ENCODE assay signal across 15 cellular contexts in the genomic region with DNA sequence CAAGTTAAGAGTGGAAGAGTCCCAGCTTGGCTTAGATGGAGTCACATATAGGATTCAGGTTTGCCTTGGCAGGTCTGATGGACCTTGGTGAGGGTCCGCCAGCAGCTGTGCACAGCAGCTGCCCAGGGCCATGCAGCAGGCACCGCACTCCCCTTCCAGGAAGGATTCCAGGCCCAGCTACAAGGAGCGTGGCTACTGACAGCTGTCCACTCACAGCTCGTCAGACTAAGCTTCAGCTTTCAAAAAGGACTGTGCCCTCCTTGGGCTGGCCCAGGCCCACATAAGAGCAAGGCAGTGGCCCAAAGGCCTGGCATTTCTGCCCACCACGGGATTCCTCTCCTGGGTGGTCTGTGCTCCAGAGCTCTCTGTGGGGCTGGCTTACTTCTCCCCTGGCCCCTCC.
DNase-seq lines count a peak whose midpoint lies in the region; ATAC-seq, FAIRE-seq and TF ChIP-seq lines count a peak whose summit lies in the region.
"Had no signal": no experiment of that assay in that cellular context is flagged by ENCODE, and none has a peak within 500 bp of the region (broad histone marks: within the 10 kb centered on the region; RNA-seq: fewer than 3 reads in every experiment).

No MANE protein-coding gene starts in this region.

- TF ChIP-seq EP300 in HepG2 (IDR thresholded peaks at IDR 0.05; ENCODE audit: low read depth in 2 of 2, low read length in 2 of 2): no peak
- no peak for TF ChIP-seq EP300 in HepG2 (CRISPR knock-in tag; IDR thresholded peaks at IDR 0.05; ENCODE audit: borderline replicate concordance)

- H2AK5ac ChIP-seq in trophoblast cell (ENCODE audit: low read length): peak overlapping the region; percentile 85

- peak overlapping the region; percentile 37 for H2BK120ac ChIP-seq in trophoblast cell (ENCODE audit: insufficient read depth, low read length, poor library complexity)

- no peaks in the 10 kb centered on the region for H3K79me2 ChIP-seq in HepG2 (ENCODE audit: insufficient read depth, low read length)
- H3K79me2 ChIP-seq in trophoblast cell (ENCODE audit: control insufficient read depth, insufficient read depth, low read length, poor library complexity): no peaks in the 10 kb centered on the region

- peak overlapping the region; percentile 12 for H2BK5ac ChIP-seq in trophoblast cell (ENCODE audit: low read depth, low read length, poor library complexity)

- H2AFZ ChIP-seq in HepG2 (ENCODE audit: low read length) (no peak overlapping the region), trophoblast cell (ENCODE audit: insufficient read depth, low read length, poor library complexity) (no peak overlapping the region)

- no TSS peak for BruUV-seq in HepG2 (replicated peaks; lab: Mats Ljungman, UMichigan)

- H4K12ac ChIP-seq in trophoblast cell (ENCODE audit: low read depth, low read length): no peak overlapping the region

- H4K8ac ChIP-seq in trophoblast cell (ENCODE audit: low read depth, low read length): no peak overlapping the region

- H3K36me3 ChIP-seq in liver (ENCODE audit: control insufficient read depth in 4 of 4, insufficient read depth in 3 of 4, low read depth in 1 of 4, low read length in 3 of 4) (no peaks in the 10 kb centered on the region), HepG2 (replicated peaks in 1 of 2; ENCODE audit: control insufficient read depth in 1 of 2, insufficient read depth in 2 of 2, low read length in 2 of 2) (no peaks in the 10 kb centered on the region), endocrine pancreas (ENCODE audit: control insufficient read depth, insufficient read depth, low read length) (no peaks in the 10 kb centered on the region), trophoblast cell (ENCODE audit: control insufficient read depth in 1 of 2, insufficient read depth in 2 of 2, low read length in 2 of 2) (peaks cover 0 to 2% of the 10 kb centered on the region in 2 experiments)
- H3K36me3 ChIP-seq: pancreas, SJSA1 had no signal

- no peak for TF ChIP-seq RAD21 in liver (IDR thresholded peaks at IDR 0.05)
- no peak for TF ChIP-seq RAD21 in HepG2 (CRISPR knock-in tag; IDR thresholded peaks at IDR 0.05)

- H3K4me2 ChIP-seq in HepG2 (ENCODE audit: low read depth, low read length) (no peak overlapping the region), trophoblast cell (ENCODE audit: low read length) (no peak overlapping the region)

- in situ Hi-C loops in HepG2 (cut with HindIII; ENCODE audit: extremely low pct_ligation_motif_present, low pct_unique_long_range_greater_than_20kb): no loop called here
- in situ Hi-C loops in GM13976 (cut with MboI; ENCODE audit: low sequenced_read_pairs, unreplicated experiment): no loop called here

- 72% methylated on average over 5 of the region's 5 CpGs for WGBS in liver
- WGBS in HepG2 (ENCODE audit: low lambda C conversion rate): 100% methylated on average over 2 of the region's 5 CpGs
- WGBS in trophoblast cell (ENCODE audit: extremely low coverage, insufficient coverage, insufficient read length): no CpG with 5 or more reads among the region's 5 CpGs

- peak overlapping the region; percentile 43 for H3K14ac ChIP-seq in trophoblast cell (ENCODE audit: low read length)

- H3K27me3 ChIP-seq in liver (ENCODE audit: control insufficient read depth in 4 of 4, insufficient read depth in 4 of 4, low read length in 3 of 4) (no peaks in the 10 kb centered on the region), HepG2 (ENCODE audit: control insufficient read depth in 1 of 2, insufficient read depth in 2 of 2, low read length in 2 of 2) (no peaks in the 10 kb centered on the region; a peak in 1 of 5 replicates), endocrine pancreas (ENCODE audit: control insufficient read depth, insufficient read depth, low read length) (no peaks in the 10 kb centered on the region), trophoblast cell (ENCODE audit: insufficient read depth, low read length) (no peaks in the 10 kb centered on the region)
- H3K27me3 ChIP-seq: pancreas, SJSA1 had no signal

- TF ChIP-seq CTCF in liver (IDR thresholded peaks at IDR 0.05; ENCODE audit: low read depth, low read length, missing input control) (no peak), HepG2 (CRISPR knock-in tag; IDR thresholded peaks at IDR 0.05) (no peak), GM13976 (IDR thresholded peaks at IDR 0.05; ENCODE audit: borderline replicate concordance, control extremely low read depth, extremely low read depth, insufficient read depth, missing control alignments) (no peak)

- H3K79me1 ChIP-seq in trophoblast cell (ENCODE audit: low read length): peaks cover 21% of the 10 kb centered on the region

- intact Hi-C loops in HepG2 (cut with micrococcal nuclease; ENCODE audit: unreplicated experiment): loop anchor here (2.0 to 10.0 kb wide), 4 partner anchors 131 to 669 kb away; partner anchors contain the start of gene USPL1

- no peak for FAIRE-seq in HepG2 (lab: Jason Lieb, UNC)
- FAIRE-seq: pancreas had no signal

- peak overlapping the region; percentile 87 for H4K91ac ChIP-seq in trophoblast cell (ENCODE audit: low read depth, low read length)

- peak overlapping the region; percentile 14 for H3K18ac ChIP-seq in trophoblast cell (ENCODE audit: low read length)

- H2BK12ac ChIP-seq in trophoblast cell (ENCODE audit: low read length): peak overlapping the region; percentile 62

- POLR2A ChIA-PET in HepG2 (lab: Yijun Ruan, JAX): no interaction called here

- H3K27ac ChIP-seq in liver (ENCODE audit: low read depth in 1 of 2, low read length in 2 of 2) (peak overlapping the region; percentile 62 to 76), HepG2 (ENCODE audit: extremely low read length, insufficient read depth, low read length) (no peak overlapping the region), trophoblast cell (ENCODE audit: low read depth, low read length) (no peak overlapping the region)
- H3K27ac ChIP-seq: HL-60, SJSA1 had no signal

- no peak for DNase-seq in HepG2 (ENCODE audit: low spot score)
- DNase-seq in trophoblast cell: no peak
- no peak for DNase-seq in GM13976 (ENCODE audit: low spot score)
- no peak for DNase-seq in GDM1 (lab: John Stamatoyannopoulos, UW)
- DNase-seq: effector CD4-positive, alpha-beta T cell; foreskin melanocyte; GF-D8; NCI-H446 treated with DMSO at 0.1 percent for 48 hours had no signal

- H4K20me1 ChIP-seq in HepG2 (ENCODE audit: insufficient read depth, low read length): no peaks in the 10 kb centered on the region

- H3K4ac ChIP-seq in trophoblast cell (ENCODE audit: low read depth, low read length): peak overlapping the region; percentile 14

- CTCF ChIA-PET in HepG2 (lab: Yijun Ruan, JAX; ENCODE audit: low intra/inter-chr PET ratio, low total read pairs): interaction anchor here (1.3 kb wide), 1 partner anchor 124 kb away, joined by 5 read pairs; no protein-coding TSS in a partner anchor

- TF ChIP-seq POLR2A in HepG2 (IDR thresholded peaks at IDR 0.05; ENCODE audit: insufficient read depth in 1 of 2, low read depth in 2 of 2, low read length in 2 of 2): no peak

- H3K4me1 ChIP-seq in liver (ENCODE audit: control insufficient read depth in 4 of 4, insufficient read depth in 4 of 4, low read length in 3 of 4): peaks cover 3 to 37% (median 29%) of the 10 kb centered on the region in 4 donors
- peaks cover 59% of the 10 kb centered on the region for H3K4me1 ChIP-seq in HepG2 (ENCODE audit: insufficient read depth, low read length)
- H3K4me1 ChIP-seq in endocrine pancreas (ENCODE audit: control insufficient read depth, insufficient read depth, low read length): no peaks in the 10 kb centered on the region
- peaks cover 8 to 11% of the 10 kb centered on the region in 2 experiments for H3K4me1 ChIP-seq in trophoblast cell (ENCODE audit: control insufficient read depth in 1 of 2, insufficient read depth in 2 of 2, low read length in 2 of 2)

- H3K4me3 ChIP-seq in liver (ENCODE audit: low read depth in 1 of 3, low read length in 3 of 3): peak overlapping the region; percentile 58 to 80 (median 70)
- H3K4me3 ChIP-seq in HepG2 (replicated peaks in 1 of 3; ENCODE audit: insufficient read depth in 1 of 3, low read depth in 2 of 3, low read length in 3 of 3): no peak overlapping the region
- peak overlapping the region; percentile 19 for H3K4me3 ChIP-seq in endocrine pancreas (ENCODE audit: control insufficient read depth, insufficient read depth, low read length)
- no peak overlapping the region for H3K4me3 ChIP-seq in trophoblast cell (ENCODE audit: low read depth, low read length)
- H3K4me3 ChIP-seq: SJSA1 had no signal

- H3K9me3 ChIP-seq in liver (ENCODE audit: control insufficient read depth in 4 of 4, low read length in 3 of 4): no peaks in the 10 kb centered on the region
- H3K9me3 ChIP-seq in HepG2 (ENCODE audit: low read length): no peaks in the 10 kb centered on the region
- H3K9me3 ChIP-seq in endocrine pancreas (ENCODE audit: control insufficient read depth, low read length): no peaks in the 10 kb centered on the region
- H3K9me3 ChIP-seq in trophoblast cell (ENCODE audit: insufficient read depth, low read depth, low read length): peaks cover 2% of the 10 kb centered on the region
- H3K9me3 ChIP-seq: pancreas, SJSA1 had no signal

- no peak overlapping the region for H3K23ac ChIP-seq in trophoblast cell (ENCODE audit: low read length)

- H3K9ac ChIP-seq in liver (ENCODE audit: low read depth in 1 of 2, low read length in 2 of 2) (peak overlapping the region; percentile 17 to 70), HepG2 (ENCODE audit: insufficient read depth, low read depth, low read length) (no peak overlapping the region), endocrine pancreas (ENCODE audit: control insufficient read depth, insufficient read depth, low read length) (no peak overlapping the region), trophoblast cell (ENCODE audit: low read length) (no peak overlapping the region)

- ATAC-seq in HepG2: no peak
- no peak for ATAC-seq in GM21447 (IDR thresholded peaks at IDR 0.05; ENCODE audit: unreplicated experiment)
- no peak for ATAC-seq in GM19395 (IDR thresholded peaks at IDR 0.05; ENCODE audit: unreplicated experiment)

TF ChIP-seq in liver, 16 proteins besides CTCF, POLR2A, EP300 and RAD21 (continues in another document):
- TF ChIP-seq HNF4A (conservative IDR thresholded peaks at IDR 0.05): no peak
- TF ChIP-seq ATF3 (IDR thresholded peaks at IDR 0.05): no peak

TF ChIP-seq in HepG2, 621 proteins besides CTCF, POLR2A, EP300 and RAD21 (continues in another document):
- TF ChIP-seq, protein P1, sequence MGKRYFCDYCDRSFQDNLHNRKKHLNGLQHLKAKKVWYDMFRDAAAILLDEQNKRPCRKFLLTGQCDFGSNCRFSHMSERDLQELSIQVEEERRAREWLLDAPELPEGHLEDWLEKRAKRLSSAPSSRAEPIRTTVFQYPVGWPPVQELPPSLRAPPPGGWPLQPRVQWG (CRISPR knock-in tag; IDR thresholded peaks at IDR 0.05; ENCODE audit: borderline replicate concordance, low read depth): no peak
- no peak for TF ChIP-seq TBP (CRISPR knock-in tag; IDR thresholded peaks at IDR 0.05)

Comparison
In these comparisons a context has a peak if more than half of its experiments do, and no peak if none do; other contexts are left out.
1. H3K27ac ChIP-seq: peak in liver (2 of 2); none in HepG2 (single experiment) and trophoblast cell (single experiment).
2. H3K4me3 ChIP-seq: peak in liver (3 of 3) and endocrine pancreas (single experiment); none in HepG2 (0 of 3) and trophoblast cell (single experiment).
3. H3K9ac ChIP-seq: peak in liver (2 of 2); none in HepG2 (single experiment), endocrine pancreas (single experiment) and trophoblast cell (single experiment).